ENCODE assay signal across 15 cellular contexts in genomic region chr3:5271061-5271683, GRCh38.
"Had no signal": no experiment of that assay in that cellular context is flagged by ENCODE, and none has a peak within 500 bp of the region (broad histone marks: within the 10 kb centered on the region; RNA-seq: fewer than 3 reads in every experiment).

No MANE protein-coding gene starts in this region.

- ATAC-seq: activated CD4-positive, alpha-beta T cell treated with anti-CD3 and anti-CD28 coated beads for 36 hours; effector memory CD8-positive, alpha-beta T cell; left ventricle myocardium superior; naive thymus-derived CD4-positive, alpha-beta T cell; pancreas; sciatic nerve; stimulated activated effector memory CD8-positive, alpha-beta T cell treated with anti-CD3 and anti-CD28 coated beads, Interleukin-12 subunit alpha, Interleukin-12 subunit beta, amount 100 ng/mL, for 72 hours had no signal

- H3K4me1 Mint-ChIP-seq: activated CD4-positive, alpha-beta T cell treated with anti-CD3 and anti-CD28 coated beads for 36 hours; activated naive CD8-positive, alpha-beta T cell treated with anti-CD3 and anti-CD28 coated beads for 36 hours; naive thymus-derived CD4-positive, alpha-beta T cell; stimulated activated effector memory CD8-positive, alpha-beta T cell treated with anti-CD3 and anti-CD28 coated beads, Interleukin-12 subunit alpha, Interleukin-12 subunit beta, amount 100 ng/mL, for 72 hours had no signal

- H3K27ac Mint-ChIP-seq: activated CD4-positive, alpha-beta T cell treated with anti-CD3 and anti-CD28 coated beads for 36 hours; activated naive CD8-positive, alpha-beta T cell treated with anti-CD3 and anti-CD28 coated beads for 36 hours; effector memory CD8-positive, alpha-beta T cell; naive thymus-derived CD4-positive, alpha-beta T cell; stimulated activated effector memory CD8-positive, alpha-beta T cell treated with anti-CD3 and anti-CD28 coated beads, Interleukin-12 subunit alpha, Interleukin-12 subunit beta, amount 100 ng/mL, for 72 hours; type B pancreatic cell had no signal

- DNase-seq: activated CD4-positive, alpha-beta T cell treated with anti-CD3 and anti-CD28 coated beads for 36 hours; activated CD4-positive, alpha-beta T cell treated with anti-CD3 and anti-CD28 coated beads, Interleukin-2, amount 50 U/mL, for 48 hours; activated naive CD4-positive, alpha-beta T cell; activated naive CD8-positive, alpha-beta T cell treated with anti-CD3 and anti-CD28 coated beads for 36 hours; amniotic stem cell; effector memory CD8-positive, alpha-beta T cell; foreskin fibroblast; left ventricle myocardium superior; naive thymus-derived CD4-positive, alpha-beta T cell; pancreas; stimulated activated CD4-positive, alpha-beta T cell treated with anti-CD3 and anti-CD28 coated beads, Interleukin-4, amount 100 ng/mL, for 24 hours; testis had no signal

- H3K9me3 Mint-ChIP-seq: activated naive CD8-positive, alpha-beta T cell treated with anti-CD3 and anti-CD28 coated beads for 36 hours; effector memory CD8-positive, alpha-beta T cell; naive thymus-derived CD4-positive, alpha-beta T cell; stimulated activated effector memory CD8-positive, alpha-beta T cell treated with anti-CD3 and anti-CD28 coated beads, Interleukin-12 subunit alpha, Interleukin-12 subunit beta, amount 100 ng/mL, for 72 hours; type B pancreatic cell had no signal

- H3K36me3 Mint-ChIP-seq: activated naive CD8-positive, alpha-beta T cell treated with anti-CD3 and anti-CD28 coated beads for 36 hours; naive thymus-derived CD4-positive, alpha-beta T cell; stimulated activated effector memory CD8-positive, alpha-beta T cell treated with anti-CD3 and anti-CD28 coated beads, Interleukin-12 subunit alpha, Interleukin-12 subunit beta, amount 100 ng/mL, for 72 hours; type B pancreatic cell had no signal

- FAIRE-seq: pancreas had no signal

- H3K4me3 Mint-ChIP-seq: activated CD4-positive, alpha-beta T cell treated with anti-CD3 and anti-CD28 coated beads for 36 hours; activated naive CD8-positive, alpha-beta T cell treated with anti-CD3 and anti-CD28 coated beads for 36 hours; effector memory CD8-positive, alpha-beta T cell; naive thymus-derived CD4-positive, alpha-beta T cell; stimulated activated effector memory CD8-positive, alpha-beta T cell treated with anti-CD3 and anti-CD28 coated beads, Interleukin-12 subunit alpha, Interleukin-12 subunit beta, amount 100 ng/mL, for 72 hours; type B pancreatic cell had no signal

- H3K27me3 Mint-ChIP-seq: activated CD4-positive, alpha-beta T cell treated with anti-CD3 and anti-CD28 coated beads for 36 hours; activated naive CD8-positive, alpha-beta T cell treated with anti-CD3 and anti-CD28 coated beads for 36 hours; type B pancreatic cell had no signal
